In genomic region chr5:88813805-88814584, GRCh38 we compare ENCODE assay signal across 14 cellular contexts.
A peak's percentile ranks its signal among the peaks of the same experiment; 100 is the strongest.
DNase-seq lines count a peak whose midpoint lies in the region; ATAC-seq, FAIRE-seq and TF ChIP-seq lines count a peak whose summit lies in the region.
"Had no signal": no experiment of that assay in that cellular context is flagged by ENCODE, and none has a peak within 500 bp of the region (broad histone marks: within the 10 kb centered on the region; RNA-seq: fewer than 3 reads in every experiment).

No MANE protein-coding gene starts in this region.

- in situ Hi-C loops in GM12878 (cut with MboI): no loop called here

- H3K9ac ChIP-seq in GM12878 (ENCODE audit: control insufficient read depth, insufficient read depth, low read length) (no peak overlapping the region), mesenchymal stem cell (ENCODE audit: low read length) (no peak overlapping the region)

- RAD21 ChIA-PET in GM12878 (lab: Charles Lee; ENCODE audit: unreplicated experiment): interaction anchor here (1.3 to 5.7 kb wide), 3 partner anchors 8 to 84 kb away, joined by 4 to 43 read pairs (median 6); no protein-coding TSS in a partner anchor

- no peaks in the 10 kb centered on the region for H3K79me1 ChIP-seq in mesenchymal stem cell (replicated peaks; ENCODE audit: low read length, poor library complexity, severe bottlenecking)

- FAIRE-seq in GM12878 (lab: Jason Lieb, UNC): no peak
- FAIRE-seq: G401.6 had no signal

- H3K9me3 ChIP-seq in GM12878 (replicated peaks; ENCODE audit: control insufficient read depth, insufficient read depth, low read length) (peaks cover 3% of the 10 kb centered on the region; the same call in 2 of the 3 replicates), mesenchymal stem cell (ENCODE audit: control insufficient read depth, low read length) (no peaks in the 10 kb centered on the region)
- H3K9me3 ChIP-seq: HAP-1, testis had no signal

- H3K79me2 ChIP-seq in GM12878 (ENCODE audit: control insufficient read depth, insufficient read depth, low read length): peaks cover 99% of the 10 kb centered on the region

- no peak for TF ChIP-seq RAD21 in GM12878 (IDR thresholded peaks at IDR 0.05; ENCODE audit: insufficient read depth, low read depth, low read length)

- no peak overlapping the region for H3K14ac ChIP-seq in mesenchymal stem cell (ENCODE audit: low read length in 2 of 2)

- H4K8ac ChIP-seq in mesenchymal stem cell (ENCODE audit: low read length): no peak overlapping the region

- 0 out of 2 replicates have a peak overlapping the region, but pooled peaks have one; percentile 10 for H3K4me3 ChIP-seq in GM12878
- no peak overlapping the region for H3K4me3 ChIP-seq in mesenchymal stem cell (ENCODE audit: insufficient read depth in 1 of 2, low read depth in 1 of 2, low read length in 2 of 2)
- H3K4me3 ChIP-seq: HAP-1, testis had no signal

- H3K18ac ChIP-seq in mesenchymal stem cell (ENCODE audit: low read depth in 1 of 2, low read length in 2 of 2): no peak overlapping the region

- no peak overlapping the region; the same call in 1 of the 2 replicates for H3K27ac ChIP-seq in GM12878 (ENCODE audit: control insufficient read depth, insufficient read depth)
- H3K27ac ChIP-seq in mesenchymal stem cell (ENCODE audit: low read length, poor library complexity, severe bottlenecking): no peak overlapping the region
- H3K27ac ChIP-seq: testis had no signal

- H3K36me3 ChIP-seq in GM12878 (ENCODE audit: control insufficient read depth in 2 of 2, insufficient read depth in 2 of 2, low read length in 1 of 2) (peaks cover 2 to 9% of the 10 kb centered on the region in 2 experiments; a peak in 3 of 4 replicates), mesenchymal stem cell (ENCODE audit: control insufficient read depth in 1 of 2, insufficient read depth in 2 of 2, low read depth in 1 of 2, low read length in 2 of 2) (no peaks in the 10 kb centered on the region)
- H3K36me3 ChIP-seq: HAP-1 had no signal

- no peak overlapping the region for H2BK15ac ChIP-seq in mesenchymal stem cell (ENCODE audit: low read depth, poor library complexity, severe bottlenecking)

- peaks cover 0 to 3% of the 10 kb centered on the region in 2 donors for H3K27me3 Mint-ChIP-seq in T-cell
- H3K27me3 Mint-ChIP-seq: progenitor cell of endocrine pancreas had no signal

- no peak for TF ChIP-seq POLR2A in GM12878 (IDR thresholded peaks at IDR 0.05; ENCODE audit: low read depth, low read length)

- POLR2A ChIA-PET in GM12878 (lab: Charles Lee) (interaction anchor here (1.8 kb wide), 1 partner anchor 82 kb away, joined by 3 read pairs; no protein-coding TSS in a partner anchor), T-cell (lab: Charles Lee) (no interaction called here)

- H3K23ac ChIP-seq in mesenchymal stem cell (ENCODE audit: low read length in 2 of 2): no peak overlapping the region

- DNase-seq in COLO829 (ENCODE audit: low spot score) (peak; percentile 62), HT1080 (ENCODE audit: low read depth) (peak; percentile 25), GM12878 (ENCODE audit: low read depth, low spot score) (no peak), mesenchymal stem cell (no peak), AML-193 (lab: John Stamatoyannopoulos, UW) (no peak), T-cell (no peak)
- no peak for DNase-seq in stimulated activated naive CD4-positive, alpha-beta T cell treated with Interleukin-2 at 50 U/mL for 16 hours (lab: John Stamatoyannopoulos, UW)
- DNase-seq: activated CD4-positive, alpha-beta T cell treated with anti-CD3 and anti-CD28 coated beads, Interleukin-2, amount 10 ng/mL, durations not matched to agents 24 days and 14 days; testis had no signal

- H3K27ac Mint-ChIP-seq in T-cell: no peak overlapping the region
- H3K27ac Mint-ChIP-seq: activated CD4-positive, alpha-beta T cell treated with anti-CD3 and anti-CD28 coated beads, Interleukin-2, amount 10 ng/mL, durations not matched to agents 24 days and 14 days; progenitor cell of endocrine pancreas had no signal

- no peak overlapping the region for H2BK12ac ChIP-seq in mesenchymal stem cell (ENCODE audit: low read length in 2 of 2)

- H2BK120ac ChIP-seq in mesenchymal stem cell (ENCODE audit: low read depth, low read length): peak overlapping the region; percentile 5

- H3K4me2 ChIP-seq in GM12878 (ENCODE audit: control insufficient read depth, insufficient read depth): peak overlapping the region; percentile 21; the same call in 1 of the 2 replicates
- no peak overlapping the region for H3K4me2 ChIP-seq in mesenchymal stem cell (ENCODE audit: low read length, poor library complexity, severe bottlenecking)

- CTCF ChIA-PET in GM12878 (lab: Yijun Ruan, JAX) (interaction anchor here (1.1 to 2.1 kb wide), 2 partner anchors 25 to 85 kb away, joined by 3 to 13 read pairs; no protein-coding TSS in a partner anchor), T-cell (lab: Charles Lee) (no interaction called here)

- H2AFZ ChIP-seq in GM12878 (ENCODE audit: control insufficient read depth, low read depth, low read length) (no peak overlapping the region), mesenchymal stem cell (ENCODE audit: low read depth, low read length) (no peak overlapping the region)

- no peak overlapping the region for H2AK5ac ChIP-seq in mesenchymal stem cell (ENCODE audit: low read length, severe bottlenecking)

- H4K91ac ChIP-seq in mesenchymal stem cell (ENCODE audit: low read length): no peak overlapping the region

- H3K9me3 Mint-ChIP-seq in T-cell: no peaks in the 10 kb centered on the region
- H3K9me3 Mint-ChIP-seq: activated CD4-positive, alpha-beta T cell treated with anti-CD3 and anti-CD28 coated beads, Interleukin-2, amount 10 ng/mL, durations not matched to agents 24 days and 14 days had no signal

- TF ChIP-seq EP300 in GM12878 (IDR thresholded peaks at IDR 0.05; ENCODE audit: borderline replicate concordance in 1 of 2, control insufficient read depth in 1 of 2, low read depth in 2 of 2, low read length in 2 of 2): no peak

- H3K36me3 Mint-ChIP-seq in T-cell: no peaks in the 10 kb centered on the region

- H3K27me3 ChIP-seq in GM12878 (replicated peaks in 1 of 2; ENCODE audit: control insufficient read depth in 2 of 2, insufficient read depth in 2 of 2, low read length in 1 of 2): no peaks in the 10 kb centered on the region
- no peaks in the 10 kb centered on the region for H3K27me3 ChIP-seq in mesenchymal stem cell (ENCODE audit: control insufficient read depth in 1 of 2, insufficient read depth in 1 of 2, low read length in 2 of 2)
- H3K27me3 ChIP-seq: testis had no signal

- no peak overlapping the region for H3K4ac ChIP-seq in mesenchymal stem cell (ENCODE audit: low read depth in 1 of 2, low read length in 2 of 2)

- no peaks in the 10 kb centered on the region for H4K20me1 ChIP-seq in GM12878 (ENCODE audit: control insufficient read depth, insufficient read depth)

- intact Hi-C loops in GM12878 (cut with micrococcal nuclease; ENCODE audit: unreplicated experiment): no loop called here

- ATAC-seq in GM12878 (peak; percentile 11; the same call in 2 of the 3 replicates), T-cell (replicated peaks in 1 of 4) (no peak), esophagus mucosa (no peak)
- ATAC-seq: SK-N-SH treated with all-trans-retinoic acid at 6 μM for 48 hours had no signal

- no TSS peak for BruUV-seq in GM12878 (replicated peaks; lab: Mats Ljungman, UMichigan)

- H3K4me1 Mint-ChIP-seq in T-cell: no peaks in the 10 kb centered on the region
- H3K4me1 Mint-ChIP-seq: activated CD4-positive, alpha-beta T cell treated with anti-CD3 and anti-CD28 coated beads, Interleukin-2, amount 10 ng/mL, durations not matched to agents 24 days and 14 days had no signal

- SMC1A ChIA-PET in GM12878 (lab: Charles Lee; ENCODE audit: uncharacterized antibody, unreplicated experiment): interaction anchor here (1.2 to 4.9 kb wide), 7 partner anchors 9 to 83 kb away, joined by 3 to 33 read pairs (median 5); no protein-coding TSS in a partner anchor

- H3K4me1 ChIP-seq in GM12878 (ENCODE audit: control insufficient read depth, insufficient read depth, low read length) (peaks cover 29% of the 10 kb centered on the region), mesenchymal stem cell (ENCODE audit: control insufficient read depth, insufficient read depth, low read depth, low read length) (no peaks in the 10 kb centered on the region)

- no peak overlapping the region for H2BK5ac ChIP-seq in mesenchymal stem cell (ENCODE audit: low read depth, low read length, poor library complexity, severe bottlenecking)

- WGBS in GM12878 (ENCODE audit: insufficient coverage, insufficient replicate concordance, low lambda C conversion rate, missing lambda C conversion rate): 87% methylated on average over 17 of the region's 17 CpGs
- 75% methylated on average over 13 of the region's 17 CpGs for WGBS in mesenchymal stem cell

- H3K4me3 Mint-ChIP-seq in T-cell: no peak overlapping the region
- H3K4me3 Mint-ChIP-seq: activated CD4-positive, alpha-beta T cell treated with anti-CD3 and anti-CD28 coated beads, Interleukin-2, amount 10 ng/mL, durations not matched to agents 24 days and 14 days had no signal

- TF ChIP-seq CTCF in GM12878 (IDR thresholded peaks at IDR 0.05 in 2 of 3, conservative IDR thresholded peaks at IDR 0.05 in 1 of 3; ENCODE audit: control insufficient read depth in 2 of 3, extremely low read depth in 1 of 3, insufficient read depth in 1 of 3, low read depth in 3 of 3, low read length in 3 of 3): no peak

TF ChIP-seq in GM12878, 131 proteins besides CTCF, POLR2A, EP300 and RAD21 (continues in another document):
- no peak for TF ChIP-seq ZNF217 (IDR thresholded peaks at IDR 0.05)
- TF ChIP-seq PBX3 (IDR thresholded peaks at IDR 0.05; ENCODE audit: insufficient replicate concordance, low read depth, low read length): peak; percentile 32
- no peak for TF ChIP-seq SRF (IDR thresholded peaks at IDR 0.05; ENCODE audit: low read depth in 2 of 2, low read length in 2 of 2)

Comparison
In these comparisons a context has a peak if more than half of its experiments do, and no peak if none do; other contexts are left out.
1. DNase-seq: peak in COLO829 (single experiment) and HT1080 (single experiment); none in GM12878 (single experiment), mesenchymal stem cell (single experiment), AML-193 (0 of 2), stimulated activated naive CD4-positive, alpha-beta T cell treated with Interleukin-2 at 50 U/mL for 16 hours (single experiment) and T-cell (0 of 34).